19 cellular contexts compared by ENCODE assay signal in the genomic region with DNA sequence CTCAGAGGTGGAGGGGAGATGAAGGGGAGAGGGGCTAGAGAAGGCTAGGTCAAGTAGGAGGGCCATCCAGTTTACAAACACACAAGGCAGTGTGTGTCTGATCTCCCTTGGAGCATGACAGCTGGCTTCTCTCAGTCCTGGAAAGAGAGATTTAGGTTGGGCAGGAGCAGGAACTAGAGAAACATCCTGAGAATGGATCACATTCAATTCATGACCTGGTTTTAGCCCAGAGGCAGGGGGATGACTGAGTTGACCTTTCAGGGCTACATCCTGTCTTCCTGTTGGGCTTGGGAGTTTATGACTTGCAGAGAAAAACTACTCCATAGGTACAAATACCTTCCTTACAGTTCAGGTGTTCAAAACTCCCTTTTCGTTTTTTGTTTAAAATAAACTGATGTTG.
A peak's percentile ranks its signal among the peaks of the same experiment; 100 is the strongest.
DNase-seq lines count a peak whose midpoint lies in the region; ATAC-seq, FAIRE-seq and TF ChIP-seq lines count a peak whose summit lies in the region.
"Had no signal": no experiment of that assay in that cellular context is flagged by ENCODE, and none has a peak within 500 bp of the region (broad histone marks: within the 10 kb centered on the region; RNA-seq: fewer than 3 reads in every experiment).

No MANE protein-coding gene starts in this region.

- H4K20me1 ChIP-seq in H9 (ENCODE audit: control insufficient read depth, insufficient read depth, insufficient read length) (no peaks in the 10 kb centered on the region), K562 (replicated peaks; ENCODE audit: control insufficient read depth, insufficient read depth, low read length) (no peaks in the 10 kb centered on the region)
- H4K20me1 ChIP-seq: BLaER1 had no signal

- TF ChIP-seq POLR2A in K562 (conservative IDR thresholded peaks at IDR 0.05), result no peak

- no peak overlapping the region for H2BK120ac ChIP-seq in H9 (ENCODE audit: low read depth, low read length, poor library complexity, severe bottlenecking)

- H3K4me1 ChIP-seq in H9 (ENCODE audit: insufficient read depth, low read length), result peaks cover 7% of the 10 kb centered on the region; the same call in 1 of the 2 replicates
- no peaks in the 10 kb centered on the region for H3K4me1 ChIP-seq in K562 (replicated peaks in 1 of 2; ENCODE audit: control insufficient read depth in 2 of 2, insufficient read depth in 2 of 2, low read length in 2 of 2)
- H3K4me1 ChIP-seq: BLaER1 had no signal

- POLR2A ChIA-PET in K562 (lab: Yijun Ruan, JAX), result no interaction called here

- peaks cover 3 to 8% of the 10 kb centered on the region in 2 experiments; a peak in 2 of 5 replicates for H3K9me3 Mint-ChIP-seq in H9

- TF ChIP-seq RAD21 in K562 (CRISPR knock-in tag; conservative IDR thresholded peaks at IDR 0.05 in 1 of 2, IDR thresholded peaks at IDR 0.05 in 1 of 2), result no peak

- intact Hi-C loops in K562 (cut with micrococcal nuclease), result no loop called here

- H3K4me3 Mint-ChIP-seq in H9, result no peak overlapping the region
- H3K4me3 Mint-ChIP-seq: CD14-positive monocyte; CD4-positive, alpha-beta memory T cell had no signal

- no TSS peak for BruUV-seq in K562 (replicated peaks; lab: Mats Ljungman, UMichigan)

- no peak for FAIRE-seq in K562 (lab: Jason Lieb, UNC)
- FAIRE-seq: GM12891, GM18507, HTR-8/SVneo had no signal

- no peak overlapping the region for H2BK15ac ChIP-seq in H9 (ENCODE audit: low read depth, low read length)

- DNase-seq in ELF-1 (ENCODE audit: low read depth, low spot score) (peak; percentile 49), H9 (no peak), K562 (ENCODE audit: extremely low read depth in 1 of 4, low spot score in 3 of 4) (no peak), left kidney (ENCODE audit: low read depth, low spot score) (peak; percentile 67), SW 1271 (lab: John Stamatoyannopoulos, UW) (no peak), nucleus accumbens (lab: John Stamatoyannopoulos, UW) (no peak)
- DNase-seq: 8988T; CD4-positive, alpha-beta memory T cell; DMS153; DMS79; HCEC 1CT; IMR-90; KBM-7 had no signal

- H3K79me2 ChIP-seq in H9 (ENCODE audit: insufficient read depth, low read length) (no peaks in the 10 kb centered on the region), K562 (ENCODE audit: control insufficient read depth, insufficient read depth, low read length) (no peaks in the 10 kb centered on the region)

- H3K27me3 ChIP-seq in H9 (ENCODE audit: insufficient read depth, low read length) (no peaks in the 10 kb centered on the region), K562 (ENCODE audit: control insufficient read depth in 2 of 2, insufficient read depth in 2 of 2, low read length in 2 of 2) (peaks cover 0 to 12% of the 10 kb centered on the region in 2 experiments; a peak in 3 of 5 replicates)
- H3K27me3 ChIP-seq: BLaER1 had no signal

- H3K4me1 Mint-ChIP-seq in H9, result peaks cover 32 to 36% of the 10 kb centered on the region in 2 experiments
- H3K4me1 Mint-ChIP-seq: CD14-positive monocyte; CD4-positive, alpha-beta memory T cell had no signal

- H4K8ac ChIP-seq in H9 (replicated peaks; ENCODE audit: insufficient read length, low read depth, low read length), result no peak overlapping the region

- no peak overlapping the region for H3T11ph ChIP-seq in H9 (ENCODE audit: low read length)

- H2BK5ac ChIP-seq in H9 (ENCODE audit: insufficient read length, low read length), result no peak overlapping the region

- no peak overlapping the region for H4K5ac ChIP-seq in H9 (ENCODE audit: insufficient read length, low read depth, low read length)

- H3K36me3 ChIP-seq in K562 (ENCODE audit: control insufficient read depth, insufficient read depth, low read length), result no peaks in the 10 kb centered on the region
- H3K36me3 ChIP-seq: BLaER1 had no signal

- H3K4me2 ChIP-seq in H9 (ENCODE audit: insufficient read depth, insufficient read length, low read length) (no peak overlapping the region), K562 (ENCODE audit: insufficient read depth, low read length) (no peak overlapping the region)
- H3K4me2 ChIP-seq: BLaER1 had no signal

- H3K4ac ChIP-seq in H9 (ENCODE audit: low read depth, low read length), result no peak overlapping the region

- no peak overlapping the region for H2BK12ac ChIP-seq in H9 (ENCODE audit: insufficient read length, low read depth, low read length)

- H3K23ac ChIP-seq in H9 (ENCODE audit: insufficient read length, low read depth, low read length), result no peak overlapping the region

- TF ChIP-seq EP300 in K562 (IDR thresholded peaks at IDR 0.05; ENCODE audit: low read length), result no peak

- H2AFZ ChIP-seq in H9 (ENCODE audit: low read length) (no peak overlapping the region), K562 (ENCODE audit: low read depth, low read length) (no peak overlapping the region)

- WGBS in H9 (ENCODE audit: extremely low coverage, insufficient read length, low lambda C conversion rate), result no CpG with 5 or more reads among the region's 1 CpG
- 0% methylated on average over 1 of the region's 1 CpG for WGBS in K562 (ENCODE audit: insufficient coverage, low coverage, missing lambda C conversion rate)

- H3K14ac ChIP-seq in H9 (ENCODE audit: insufficient read depth, low read length), result no peak overlapping the region

- in situ Hi-C loops in K562 (cut with MboI), result no loop called here

- H3K79me1 ChIP-seq in H9 (ENCODE audit: insufficient read depth, low read depth, low read length, poor library complexity, severe bottlenecking), result no peaks in the 10 kb centered on the region

- TF ChIP-seq CTCF in H9 (conservative IDR thresholded peaks at IDR 0.05) (no peak), K562 (IDR thresholded peaks at IDR 0.05 in 2 of 3, conservative IDR thresholded peaks at IDR 0.05 in 1 of 3; ENCODE audit: insufficient read depth in 2 of 3, low read depth in 1 of 3, low read length in 3 of 3) (no peak)

- no peak overlapping the region for H3K27ac ChIP-seq in H9 (ENCODE audit: insufficient read length, low read depth, low read length)
- H3K27ac ChIP-seq in K562 (ENCODE audit: extremely low read depth, low read depth, low read length), result no peak overlapping the region
- H3K27ac ChIP-seq: BLaER1 had no signal

- peaks cover 3 to 9% (median 3%) of the 10 kb centered on the region in 3 experiments; a peak in 4 of 7 replicates for H3K36me3 Mint-ChIP-seq in H9 (ENCODE audit: insufficient read depth in 1 of 3, low read depth in 3 of 3)
- H3K36me3 Mint-ChIP-seq: CD14-positive monocyte; CD4-positive, alpha-beta memory T cell had no signal

- H3K9me3 ChIP-seq in H9 (ENCODE audit: control insufficient read depth, low read depth, low read length) (no peaks in the 10 kb centered on the region), K562 (replicated peaks; ENCODE audit: control insufficient read depth, insufficient read depth, low read depth, low read length) (no peaks in the 10 kb centered on the region)
- H3K9me3 ChIP-seq: BLaER1 had no signal

- H3K9me1 ChIP-seq in K562 (ENCODE audit: control insufficient read depth, insufficient read depth, low read length), result no peaks in the 10 kb centered on the region

- no peak overlapping the region for H3K18ac ChIP-seq in H9 (ENCODE audit: insufficient read length, low read depth, low read length)

- H3K27me3 Mint-ChIP-seq in H9 (ENCODE audit: low read depth), result no peaks in the 10 kb centered on the region

- CTCF ChIA-PET in K562 (lab: Yijun Ruan, JAX; ENCODE audit: low intra/inter-chr PET ratio), result no interaction called here

- H3K56ac ChIP-seq in H9 (ENCODE audit: insufficient read length, low read depth, low read length), result no peak overlapping the region

- no peak overlapping the region for H2BK20ac ChIP-seq in H9 (ENCODE audit: low read depth, low read length, poor library complexity, severe bottlenecking)

- H3K27ac Mint-ChIP-seq in H9, result peak overlapping the region; percentile 8 to 89 (median 47); a peak in 3 of 7 replicates
- H3K27ac Mint-ChIP-seq: CD14-positive monocyte; CD4-positive, alpha-beta memory T cell had no signal

- no peak overlapping the region for H3K4me3 ChIP-seq in K562
- H3K4me3 ChIP-seq: BLaER1 had no signal

- no peaks in the 10 kb centered on the region for H3K23me2 ChIP-seq in H9 (ENCODE audit: insufficient read length, low read depth, low read length, poor library complexity, severe bottlenecking)

- H2AK5ac ChIP-seq in H9 (ENCODE audit: insufficient read length, low read length), result no peak overlapping the region

- H4K91ac ChIP-seq in H9 (ENCODE audit: insufficient read length, low read depth, low read length), result no peak overlapping the region

- no peak for ATAC-seq in K562
- ATAC-seq in HG02840 (IDR thresholded peaks at IDR 0.05; ENCODE audit: low FRiP score, unreplicated experiment), result no peak

- no peak overlapping the region for H3K9ac ChIP-seq in H9 (ENCODE audit: extremely low read depth, insufficient read length, low read length)
- no peak overlapping the region for H3K9ac ChIP-seq in K562 (ENCODE audit: insufficient read depth in 1 of 2, low read depth in 2 of 2, low read length in 2 of 2)
- H3K9ac ChIP-seq: BLaER1 had no signal

TF ChIP-seq in K562, 482 proteins besides CTCF, POLR2A, EP300 and RAD21:
- TF ChIP-seq TCFL5 (CRISPR knock-in tag; conservative IDR thresholded peaks at IDR 0.05) (no peak), NR2C1 (IDR thresholded peaks at IDR 0.05) (peak; percentile 76), NR2C1 (tag; IDR thresholded peaks at IDR 0.05) (peak; percentile 66; the same call in 1 of the 2 replicates), NR3C1 (CRISPR knock-in tag; IDR thresholded peaks at IDR 0.05) (no peak), ID3 (CRISPR knock-in tag; IDR thresholded peaks at IDR 0.05) (no peak), ID3 (tag; IDR thresholded peaks at IDR 0.05) (peak; percentile 86), NR2C2 (CRISPR knock-in tag; IDR thresholded peaks at IDR 0.05) (peak; percentile 82; the same call in 1 of the 2 replicates), NR2C2 (tag; IDR thresholded peaks at IDR 0.05) (peak; percentile 44), ASH1L (IDR thresholded peaks at IDR 0.05; ENCODE audit: borderline replicate concordance, low read depth, partially characterized antibody) (no peak), NFE2L1 (tag; IDR thresholded peaks at IDR 0.05; ENCODE audit: borderline replicate concordance, low read depth) (no peak)

Comparison
In these comparisons a context has a peak if more than half of its experiments do, and no peak if none do; other contexts are left out.
1. DNase-seq: peak in ELF-1 (single experiment) and left kidney (single experiment); none in H9 (single experiment), K562 (0 of 4), SW 1271 (0 of 2) and nucleus accumbens (0 of 56).